Comparison of ENCODE assay signal across 15 cellular contexts in the genomic region with DNA sequence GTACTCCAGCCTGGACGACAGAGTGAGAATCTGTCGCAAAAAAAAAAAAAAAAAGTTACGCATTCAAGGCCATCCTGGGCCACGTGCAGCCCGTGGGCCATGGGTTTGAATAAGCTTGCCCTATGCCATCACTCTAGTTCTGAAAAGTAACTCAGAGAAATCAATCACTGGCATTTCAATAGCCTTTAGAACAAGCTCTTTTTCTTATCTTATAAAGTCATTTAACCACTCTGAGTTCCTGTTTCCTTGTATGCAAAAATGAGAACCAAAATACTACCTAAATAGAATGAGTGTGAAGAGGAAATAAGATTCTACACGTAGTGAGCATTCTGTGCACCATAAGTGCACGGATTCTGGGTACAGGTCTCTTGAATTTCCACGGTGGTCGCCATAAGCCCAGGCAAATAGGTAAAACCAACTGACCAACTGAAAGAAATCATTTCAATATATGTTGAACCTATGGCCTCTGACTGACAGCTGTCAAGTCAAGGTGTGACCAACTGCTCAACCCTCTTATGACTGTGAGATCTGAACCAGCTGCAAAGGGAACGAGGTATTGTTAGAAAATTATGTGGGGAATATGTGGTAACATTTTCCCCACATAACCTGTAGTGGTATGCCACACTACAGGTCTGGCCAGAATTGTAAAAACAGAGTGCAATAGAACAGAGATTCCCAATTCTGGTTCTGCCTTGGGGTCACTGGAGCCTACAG.
DNase-seq lines count a peak whose midpoint lies in the region; ATAC-seq and TF ChIP-seq lines count a peak whose summit lies in the region.
"Had no signal": no experiment of that assay in that cellular context is flagged by ENCODE, and none has a peak within 500 bp of the region (broad histone marks: within the 10 kb centered on the region; RNA-seq: fewer than 3 reads in every experiment).

No MANE protein-coding gene starts in this region.

- H3K79me2 ChIP-seq in Karpas-422 (ENCODE audit: low read length) (no peaks in the 10 kb centered on the region), mesendoderm (ENCODE audit: control insufficient read depth, insufficient read depth, low read length) (no peaks in the 10 kb centered on the region), PC-3 (ENCODE audit: low read length) (no peaks in the 10 kb centered on the region)

- no peak overlapping the region for H3K9ac ChIP-seq in Karpas-422 (ENCODE audit: low read length)
- no peak overlapping the region for H3K9ac ChIP-seq in mesendoderm (ENCODE audit: low read length)
- H3K9ac ChIP-seq in PC-3 (ENCODE audit: low read length), result no peak overlapping the region
- H3K9ac ChIP-seq: BLaER1 treated with 17β-estradiol and CSF1 and Interleukin-3, amounts not matched to agents 10 nM and 100 nM had no signal

- H3K4me2 ChIP-seq in Karpas-422 (ENCODE audit: low read depth, low read length, poor library complexity, severe bottlenecking) (no peak overlapping the region), mesendoderm (ENCODE audit: low read length) (no peak overlapping the region), PC-3 (ENCODE audit: low read length) (no peak overlapping the region)

- no CpG with 5 or more reads among the region's 10 CpGs for WGBS in mesendoderm (ENCODE audit: extremely low coverage, insufficient coverage, low lambda C conversion rate)

- H3K9me2 ChIP-seq in Karpas-422 (replicated peaks; ENCODE audit: insufficient read depth, low read length) (no peaks in the 10 kb centered on the region), PC-3 (replicated peaks; ENCODE audit: low read length) (no peaks in the 10 kb centered on the region)

- CTCF ChIA-PET in PC-3 (lab: Charles Lee), result interaction anchor here (0.7 kb wide), 1 partner anchor 32 kb away, joined by 5 read pairs; no protein-coding TSS in a partner anchor

- H3K18ac ChIP-seq in mesendoderm (ENCODE audit: low read length), result no peak overlapping the region

- H2BK15ac ChIP-seq in mesendoderm (replicated peaks; ENCODE audit: low read depth), result no peak overlapping the region

- H3K27me3 Mint-ChIP-seq in T-helper 17 cell, result no peaks in the 10 kb centered on the region
- H3K27me3 Mint-ChIP-seq: brain had no signal

- H3K27me3 ChIP-seq in Karpas-422 (ENCODE audit: low read length), result no peaks in the 10 kb centered on the region
- H3K27me3 ChIP-seq in mesendoderm (ENCODE audit: insufficient read depth, low read length, poor library complexity), result no peaks in the 10 kb centered on the region
- no peaks in the 10 kb centered on the region for H3K27me3 ChIP-seq in PC-3 (ENCODE audit: low read length)
- H3K27me3 ChIP-seq: BLaER1 treated with 17β-estradiol and CSF1 and Interleukin-3, amounts not matched to agents 10 nM and 100 nM had no signal

- H3K56ac ChIP-seq in mesendoderm (ENCODE audit: low read length), result no peak overlapping the region

- H2AK5ac ChIP-seq in mesendoderm (ENCODE audit: low read length), result peak overlapping the region; percentile 4

- no peaks in the 10 kb centered on the region for H3K4me1 Mint-ChIP-seq in T-helper 17 cell

- DNase-seq in Karpas-422, result peak; percentile 51
- no peak for DNase-seq in mesendoderm
- no peak for DNase-seq in T-helper 17 cell
- no peak for DNase-seq in NCI-H510A treated with DMSO at 0.1 percent for 48 hours (lab: John Stamatoyannopoulos, UW)
- DNase-seq in NCI-H1930 (lab: John Stamatoyannopoulos, UW), result no peak
- DNase-seq in PC-3, result no peak
- DNase-seq: activated naive CD4-positive, alpha-beta T cell treated with Interleukin-2 at 50 U/mL for 16 hours; effector CD4-positive, alpha-beta T cell; NCI-H2107; NK-92 treated with Interleukin-12 subunit alpha and Interleukin-12 subunit beta, amount 100 ng/mL, for 24 hours; stimulated activated naive CD4-positive, alpha-beta T cell treated with Interleukin-2 at 50 U/mL for 16 hours had no signal

- H4K20me1 ChIP-seq in Karpas-422 (ENCODE audit: insufficient read depth, low read depth, low read length) (no peaks in the 10 kb centered on the region), PC-3 (ENCODE audit: low read length) (no peaks in the 10 kb centered on the region)
- H4K20me1 ChIP-seq: BLaER1 treated with 17β-estradiol and CSF1 and Interleukin-3, amounts not matched to agents 10 nM and 100 nM had no signal

- no peak overlapping the region for H3K27ac ChIP-seq in Karpas-422 (ENCODE audit: low read length)
- H3K27ac ChIP-seq in mesendoderm (ENCODE audit: low read depth, low read length), result no peak overlapping the region
- no peak overlapping the region for H3K27ac ChIP-seq in PC-3 (ENCODE audit: low read length)
- H3K27ac ChIP-seq: BLaER1 treated with 17β-estradiol and CSF1 and Interleukin-3, amounts not matched to agents 10 nM and 100 nM had no signal

- H2AFZ ChIP-seq in Karpas-422 (ENCODE audit: low read length) (no peak overlapping the region), PC-3 (ENCODE audit: low read length) (no peak overlapping the region)

- BruUV-seq in PC-3 (replicated peaks; lab: Mats Ljungman, UMichigan), result no TSS peak

- no peak overlapping the region for H3K4me3 Mint-ChIP-seq in T-helper 17 cell
- H3K4me3 Mint-ChIP-seq: brain had no signal

- no peak overlapping the region for H2BK5ac ChIP-seq in mesendoderm (ENCODE audit: low read length)

- H4K5ac ChIP-seq in mesendoderm (ENCODE audit: low read length), result no peak overlapping the region

- H4K8ac ChIP-seq in mesendoderm (ENCODE audit: low read depth, low read length), result no peak overlapping the region

- H3K9me3 ChIP-seq in Karpas-422 (ENCODE audit: low read length) (no peaks in the 10 kb centered on the region), T-helper 17 cell (ENCODE audit: control insufficient read depth, low read length, poor library complexity, severe bottlenecking) (no peaks in the 10 kb centered on the region), PC-3 (ENCODE audit: low read length) (no peaks in the 10 kb centered on the region)
- H3K9me3 ChIP-seq: BLaER1 treated with 17β-estradiol and CSF1 and Interleukin-3, amounts not matched to agents 10 nM and 100 nM had no signal

- H3K4me3 ChIP-seq in Karpas-422 (ENCODE audit: low read length), result no peak overlapping the region
- H3K4me3 ChIP-seq in mesendoderm (ENCODE audit: low read length), result no peak overlapping the region
- no peak overlapping the region for H3K4me3 ChIP-seq in PC-3 (ENCODE audit: low read length)
- H3K4me3 ChIP-seq: BLaER1 treated with 17β-estradiol and CSF1 and Interleukin-3, amounts not matched to agents 10 nM and 100 nM had no signal

- intact Hi-C loops in PC-3 (cut with micrococcal nuclease), result no loop called here

- H3K36me3 ChIP-seq in Karpas-422 (ENCODE audit: insufficient read depth, low read length) (no peaks in the 10 kb centered on the region), mesendoderm (ENCODE audit: control insufficient read depth, insufficient read depth, low read length) (no peaks in the 10 kb centered on the region), PC-3 (ENCODE audit: low read depth, low read length) (no peaks in the 10 kb centered on the region)

- no peak overlapping the region for H2BK120ac ChIP-seq in mesendoderm (ENCODE audit: low read depth, low read length)

- peak; percentile 79 for ATAC-seq in GM18867 (IDR thresholded peaks at IDR 0.05; ENCODE audit: unreplicated experiment)
- peak; percentile 39 for ATAC-seq in GM21786 (IDR thresholded peaks at IDR 0.05; ENCODE audit: unreplicated experiment)
- no peak for ATAC-seq in T-helper 17 cell
- no peak for ATAC-seq in PC-3

- no peak overlapping the region for H3K27ac Mint-ChIP-seq in T-helper 17 cell

- no peaks in the 10 kb centered on the region for H3F3A ChIP-seq in PC-3 (ENCODE audit: low read length, unreplicated experiment)

- H3K36me3 Mint-ChIP-seq in T-helper 17 cell (ENCODE audit: low read depth), result peaks cover 4% of the 10 kb centered on the region
- H3K36me3 Mint-ChIP-seq: brain had no signal

- H3K4me1 ChIP-seq in Karpas-422 (ENCODE audit: low read length), result peaks cover 10% of the 10 kb centered on the region
- H3K4me1 ChIP-seq in mesendoderm (ENCODE audit: control insufficient read depth, low read depth, low read length), result peaks cover 5% of the 10 kb centered on the region
- H3K4me1 ChIP-seq in PC-3 (ENCODE audit: insufficient read depth, low read length), result peaks cover 10% of the 10 kb centered on the region; the same call in 1 of the 2 replicates

- H3K79me1 ChIP-seq in mesendoderm (ENCODE audit: low read length), result no peaks in the 10 kb centered on the region

- POLR2A ChIA-PET in PC-3 (lab: Charles Lee; ENCODE audit: unreplicated experiment), result no interaction called here

- TF ChIP-seq CTCF in PC-3 (conservative IDR thresholded peaks at IDR 0.05; ENCODE audit: low read depth, low read length), result no peak

- no peak overlapping the region for H3K4ac ChIP-seq in mesendoderm (ENCODE audit: low read depth, low read length)

- no peak overlapping the region for H3K23ac ChIP-seq in mesendoderm (ENCODE audit: low read length)

Comparison
In these comparisons a context has a peak if more than half of its experiments do, and no peak if none do; other contexts are left out.
1. ATAC-seq: peak in GM18867 (single experiment) and GM21786 (single experiment); none in T-helper 17 cell (single experiment) and PC-3 (single experiment).